2 cellular contexts compared by ENCODE assay signal in genomic region chr5:96128204-96128864, GRCh38.
TF ChIP-seq lines count a peak whose summit lies in the region.

No MANE protein-coding gene starts in this region.

TF ChIP-seq in GM23338, 12 proteins besides CTCF, POLR2A, EP300 and RAD21 (continued from another document):
- TF ChIP-seq REST (IDR thresholded peaks at IDR 0.05; ENCODE audit: unreplicated experiment) (no peak), ZNF331 (CRISPR knock-in tag; IDR thresholded peaks at IDR 0.05; ENCODE audit: low read depth) (no peak), ZNF462 (CRISPR knock-in tag; IDR thresholded peaks at IDR 0.05) (no peak), NANOG (IDR thresholded peaks at IDR 0.05; ENCODE audit: borderline replicate concordance) (no peak), POLR2AphosphoS5 (IDR thresholded peaks at IDR 0.05; ENCODE audit: low read depth) (no peak), STAT1 (IDR thresholded peaks at IDR 0.05; ENCODE audit: unreplicated experiment) (no peak), CREB1 (CRISPR knock-in tag; IDR thresholded peaks at IDR 0.05; ENCODE audit: low read depth) (no peak)

TF ChIP-seq in SK-N-SH, 30 proteins besides CTCF, POLR2A, EP300 and RAD21 (continued from another document):
- TF ChIP-seq REST (IDR thresholded peaks at IDR 0.05; ENCODE audit: low read depth, low read length) (no peak), NFIC (IDR thresholded peaks at IDR 0.05; ENCODE audit: borderline replicate concordance) (no peak), USF1 (IDR thresholded peaks at IDR 0.05; ENCODE audit: borderline replicate concordance, low read depth) (no peak), GABPA (IDR thresholded peaks at IDR 0.05; ENCODE audit: low read depth) (no peak), SIN3A (IDR thresholded peaks at IDR 0.05; ENCODE audit: borderline replicate concordance, low read depth, low read length) (no peak), RXRA (IDR thresholded peaks at IDR 0.05; ENCODE audit: borderline replicate concordance, low read depth) (no peak), IRF3 (IDR thresholded peaks at IDR 0.05; ENCODE audit: low read depth, low read length) (no peak), RFX5 (IDR thresholded peaks at IDR 0.05; ENCODE audit: low read length) (no peak)
